Comparison of ENCODE assay signal across 1 cellular context in genomic region chr12:91744613-91745012, GRCh38.
TF ChIP-seq lines count a peak whose summit lies in the region.

No MANE protein-coding gene starts in this region.

TF ChIP-seq in GM23338, 12 proteins besides CTCF, POLR2A, EP300 and RAD21:
- TF ChIP-seq ZNF462 (CRISPR knock-in tag; IDR thresholded peaks at IDR 0.05): no peak
- TF ChIP-seq ETS1 (IDR thresholded peaks at IDR 0.05): no peak
- TF ChIP-seq STAT1 (IDR thresholded peaks at IDR 0.05; ENCODE audit: unreplicated experiment): no peak
- TF ChIP-seq NANOG (IDR thresholded peaks at IDR 0.05; ENCODE audit: borderline replicate concordance): no peak
- TF ChIP-seq ZNF114 (CRISPR knock-in tag; IDR thresholded peaks at IDR 0.05): no peak
- no peak for TF ChIP-seq JUNB (IDR thresholded peaks at IDR 0.05; ENCODE audit: unreplicated experiment)
- TF ChIP-seq ZNF331 (CRISPR knock-in tag; IDR thresholded peaks at IDR 0.05; ENCODE audit: low read depth): no peak
- TF ChIP-seq EZH2 (IDR thresholded peaks at IDR 0.05; ENCODE audit: low read depth, unreplicated experiment): no peak
- no peak for TF ChIP-seq CREB1 (CRISPR knock-in tag; IDR thresholded peaks at IDR 0.05; ENCODE audit: low read depth)
- TF ChIP-seq REST (IDR thresholded peaks at IDR 0.05; ENCODE audit: unreplicated experiment): no peak
- no peak for TF ChIP-seq EZH2phosphoT487 (IDR thresholded peaks at IDR 0.05; ENCODE audit: unreplicated experiment)
- no peak for TF ChIP-seq POLR2AphosphoS5 (IDR thresholded peaks at IDR 0.05; ENCODE audit: low read depth)
TF ChIP-seq in GM23338: peak in this region for 0.
